ENCODE assay signal across 8 cellular contexts in genomic region chr13:114066956-114067355, GRCh38.
A peak's percentile ranks its signal among the peaks of the same experiment; 100 is the strongest.
DNase-seq lines count a peak whose midpoint lies in the region; ATAC-seq and TF ChIP-seq lines count a peak whose summit lies in the region.

No MANE protein-coding gene starts in this region.

- peak overlapping the region; percentile 2; the same call in 1 of the 2 replicates for H3K9ac ChIP-seq in OCI-LY1 (ENCODE audit: low read length)

- H3F3A ChIP-seq in OCI-LY1 (ENCODE audit: insufficient read depth, low read length): no peaks in the 10 kb centered on the region
- H3F3A ChIP-seq in GM23338 (replicated peaks; ENCODE audit: low read depth): peaks cover 6% of the 10 kb centered on the region

- H3K4me2 ChIP-seq in OCI-LY1 (ENCODE audit: low read length) (peak overlapping the region; percentile 61), GM23338 (no peak overlapping the region)

- no peak for ATAC-seq in activated CD4-positive, alpha-beta T cell treated with anti-CD3 and anti-CD28 coated beads for 36 hours
- peak; percentile 21 for ATAC-seq in stimulated activated naive CD8-positive, alpha-beta T cell treated with anti-CD3 and anti-CD28 coated beads, Interleukin-15, amount 100 ng/mL, for 72 hours
- no peak for ATAC-seq in GM23338

- no peaks in the 10 kb centered on the region for H3K9me3 ChIP-seq in OCI-LY1 (ENCODE audit: low read length)
- no peaks in the 10 kb centered on the region for H3K9me3 ChIP-seq in esophagus muscularis mucosa

- H3K4me1 Mint-ChIP-seq in activated CD4-positive, alpha-beta T cell treated with anti-CD3 and anti-CD28 coated beads for 36 hours: peaks cover 65% of the 10 kb centered on the region
- H3K4me1 Mint-ChIP-seq in stimulated activated naive CD8-positive, alpha-beta T cell treated with anti-CD3 and anti-CD28 coated beads, Interleukin-15, amount 100 ng/mL, for 72 hours: peaks cover 77% of the 10 kb centered on the region
- peaks cover 35% of the 10 kb centered on the region for H3K4me1 Mint-ChIP-seq in GM23338

- intact Hi-C loops in activated CD4-positive, alpha-beta T cell treated with anti-CD3 and anti-CD28 coated beads for 36 hours (cut with DNase I, micrococcal nuclease): loop anchor here (1.0 to 10.0 kb wide), 5 partner anchors 45 to 862 kb away; partner anchors contain the start of genes CUL4A (in 1 of the 2), DCUN1D2 (in 1 of the 2) and PCID2 (in 1 of the 2)
- intact Hi-C loops in esophagus muscularis mucosa (cut with DNase I): loop anchor here (5.0 kb wide), 2 partner anchors 35 to 65 kb away; partner anchors contain the start of gene RASA3

- H3K27me3 Mint-ChIP-seq in activated CD4-positive, alpha-beta T cell treated with anti-CD3 and anti-CD28 coated beads for 36 hours: no peaks in the 10 kb centered on the region
- H3K27me3 Mint-ChIP-seq in stimulated activated naive CD8-positive, alpha-beta T cell treated with anti-CD3 and anti-CD28 coated beads, Interleukin-15, amount 100 ng/mL, for 72 hours: no peaks in the 10 kb centered on the region
- peaks cover 13% of the 10 kb centered on the region for H3K27me3 Mint-ChIP-seq in GM23338 (ENCODE audit: insufficient read depth, low read depth, poor library complexity)

- H3K4me3 Mint-ChIP-seq in activated CD4-positive, alpha-beta T cell treated with anti-CD3 and anti-CD28 coated beads for 36 hours: peak overlapping the region; percentile 68
- peak overlapping the region; percentile 81 to 96 for H3K4me3 Mint-ChIP-seq in stimulated activated naive CD8-positive, alpha-beta T cell treated with anti-CD3 and anti-CD28 coated beads, Interleukin-15, amount 100 ng/mL, for 72 hours
- H3K4me3 Mint-ChIP-seq in GM23338: no peak overlapping the region

- POLR2A ChIA-PET in activated CD4-positive, alpha-beta T cell treated with anti-CD3 and anti-CD28 coated beads for 36 hours (lab: Charles Lee): interaction anchor here (1.2 to 1.7 kb wide), 3 partner anchors 18 to 81 kb away, joined by 3 to 9 read pairs (median 5); no protein-coding TSS in a partner anchor

- H3K9me3 Mint-ChIP-seq in activated CD4-positive, alpha-beta T cell treated with anti-CD3 and anti-CD28 coated beads for 36 hours (ENCODE audit: low read depth): peaks cover 3% of the 10 kb centered on the region
- H3K9me3 Mint-ChIP-seq in stimulated activated naive CD8-positive, alpha-beta T cell treated with anti-CD3 and anti-CD28 coated beads, Interleukin-15, amount 100 ng/mL, for 72 hours: no peaks in the 10 kb centered on the region
- H3K9me3 Mint-ChIP-seq in GM23338: peaks cover 7% of the 10 kb centered on the region

- H3K36me3 ChIP-seq in OCI-LY1 (ENCODE audit: insufficient read depth, low read length): no peaks in the 10 kb centered on the region
- peaks cover 0 to 9% (median 0%) of the 10 kb centered on the region in 4 donors for H3K36me3 ChIP-seq in esophagus muscularis mucosa
- H3K36me3 ChIP-seq in GM23338 (ENCODE audit: insufficient read depth): no peaks in the 10 kb centered on the region; the same call in 1 of the 2 replicates

- H4K20me1 ChIP-seq in OCI-LY1 (ENCODE audit: insufficient read depth, low read length) (no peaks in the 10 kb centered on the region), GM23338 (replicated peaks; ENCODE audit: insufficient read depth) (no peaks in the 10 kb centered on the region; the same call in 1 of the 2 replicates)

- CTCF ChIA-PET in activated CD4-positive, alpha-beta T cell treated with anti-CD3 and anti-CD28 coated beads for 36 hours (lab: Charles Lee): interaction anchor here (0.6 to 1.4 kb wide), 7 partner anchors 10 to 242 kb away, joined by 3 to 6 read pairs (median 3); no protein-coding TSS in a partner anchor

- no peak for TF ChIP-seq POLR2A in esophagus muscularis mucosa (IDR thresholded peaks at IDR 0.05; ENCODE audit: low read depth)

- H3K9me2 ChIP-seq in OCI-LY1 (ENCODE audit: low read depth, low read length): no peaks in the 10 kb centered on the region
- no peaks in the 10 kb centered on the region for H3K9me2 ChIP-seq in GM23338 (ENCODE audit: insufficient read depth)

- H3K4me1 ChIP-seq in OCI-LY1 (ENCODE audit: insufficient read depth, low read length, severe bottlenecking): peaks cover 52% of the 10 kb centered on the region
- H3K4me1 ChIP-seq in esophagus muscularis mucosa: peaks cover 67 to 83% (median 83%) of the 10 kb centered on the region in 4 donors
- H3K4me1 ChIP-seq in GM23338 (ENCODE audit: insufficient read depth): peaks cover 9% of the 10 kb centered on the region; the same call in 1 of the 2 replicates

- H3K27ac ChIP-seq in OCI-LY1 (ENCODE audit: low read depth, low read length, poor library complexity, severe bottlenecking) (peak overlapping the region; percentile 81), esophagus muscularis mucosa (replicated peaks in 1 of 4) (peak overlapping the region; percentile 91 to 99 (median 96)), GM23338 (ENCODE audit: low read depth) (no peak overlapping the region)

- WGBS in esophagus muscularis mucosa: no CpG with 5 or more reads among the region's 7 CpGs

- H3K27me3 ChIP-seq in OCI-LY1 (ENCODE audit: insufficient read depth, low read length) (no peaks in the 10 kb centered on the region), esophagus muscularis mucosa (no peaks in the 10 kb centered on the region), GM23338 (ENCODE audit: insufficient read depth) (no peaks in the 10 kb centered on the region)

- no peak for TF ChIP-seq EP300 in esophagus muscularis mucosa (IDR thresholded peaks at IDR 0.05)

- H3K27ac Mint-ChIP-seq in activated CD4-positive, alpha-beta T cell treated with anti-CD3 and anti-CD28 coated beads for 36 hours: peak overlapping the region; percentile 97
- peak overlapping the region; percentile 63 to 89 for H3K27ac Mint-ChIP-seq in stimulated activated naive CD8-positive, alpha-beta T cell treated with anti-CD3 and anti-CD28 coated beads, Interleukin-15, amount 100 ng/mL, for 72 hours
- no peak overlapping the region for H3K27ac Mint-ChIP-seq in GM23338

- H3K79me2 ChIP-seq in OCI-LY1 (ENCODE audit: insufficient read depth, low read length) (no peaks in the 10 kb centered on the region), GM23338 (replicated peaks; ENCODE audit: insufficient read depth) (peaks cover 13% of the 10 kb centered on the region)

- DNase-seq in activated CD4-positive, alpha-beta T cell treated with anti-CD3 and anti-CD28 coated beads for 36 hours: no peak
- no peak for DNase-seq in activated CD4-positive, alpha-beta T cell treated with anti-CD3 and anti-CD28 coated beads, Interleukin-2, amount 50 U/mL, for 1 hour
- DNase-seq in esophagus muscularis mucosa (ENCODE audit: extremely low spot score) (no peak), GM23338 (ENCODE audit: low spot score) (no peak), cortex of kidney (lab: John Stamatoyannopoulos, UW) (no peak), ecto neural progenitor cell (ENCODE audit: low spot score) (no peak)
- no peak for DNase-seq in stimulated activated naive CD8-positive, alpha-beta T cell treated with anti-CD3 and anti-CD28 coated beads, Interleukin-15, amount 100 ng/mL, for 72 hours

- H3K36me3 Mint-ChIP-seq in activated CD4-positive, alpha-beta T cell treated with anti-CD3 and anti-CD28 coated beads for 36 hours (ENCODE audit: low read depth): peaks cover 23% of the 10 kb centered on the region
- peaks cover 11% of the 10 kb centered on the region for H3K36me3 Mint-ChIP-seq in GM23338 (ENCODE audit: low read depth)

- H2AFZ ChIP-seq in OCI-LY1 (ENCODE audit: low read length) (no peak overlapping the region), GM23338 (no peak overlapping the region)

- H3K4me3 ChIP-seq in OCI-LY1 (ENCODE audit: low read depth, low read length, poor library complexity, severe bottlenecking) (peak overlapping the region; percentile 1), esophagus muscularis mucosa (no peak overlapping the region), GM23338 (no peak overlapping the region)

- no peak for TF ChIP-seq CTCF in OCI-LY1 (IDR thresholded peaks at IDR 0.05; ENCODE audit: low read length)
- no peak for TF ChIP-seq CTCF in esophagus muscularis mucosa (IDR thresholded peaks at IDR 0.05)
- TF ChIP-seq CTCF in GM23338 (conservative IDR thresholded peaks at IDR 0.05; ENCODE audit: low read depth in 2 of 2): no peak

TF ChIP-seq in GM23338, 12 proteins besides CTCF, POLR2A, EP300 and RAD21 (continues in another document):
- TF ChIP-seq, protein P1, sequence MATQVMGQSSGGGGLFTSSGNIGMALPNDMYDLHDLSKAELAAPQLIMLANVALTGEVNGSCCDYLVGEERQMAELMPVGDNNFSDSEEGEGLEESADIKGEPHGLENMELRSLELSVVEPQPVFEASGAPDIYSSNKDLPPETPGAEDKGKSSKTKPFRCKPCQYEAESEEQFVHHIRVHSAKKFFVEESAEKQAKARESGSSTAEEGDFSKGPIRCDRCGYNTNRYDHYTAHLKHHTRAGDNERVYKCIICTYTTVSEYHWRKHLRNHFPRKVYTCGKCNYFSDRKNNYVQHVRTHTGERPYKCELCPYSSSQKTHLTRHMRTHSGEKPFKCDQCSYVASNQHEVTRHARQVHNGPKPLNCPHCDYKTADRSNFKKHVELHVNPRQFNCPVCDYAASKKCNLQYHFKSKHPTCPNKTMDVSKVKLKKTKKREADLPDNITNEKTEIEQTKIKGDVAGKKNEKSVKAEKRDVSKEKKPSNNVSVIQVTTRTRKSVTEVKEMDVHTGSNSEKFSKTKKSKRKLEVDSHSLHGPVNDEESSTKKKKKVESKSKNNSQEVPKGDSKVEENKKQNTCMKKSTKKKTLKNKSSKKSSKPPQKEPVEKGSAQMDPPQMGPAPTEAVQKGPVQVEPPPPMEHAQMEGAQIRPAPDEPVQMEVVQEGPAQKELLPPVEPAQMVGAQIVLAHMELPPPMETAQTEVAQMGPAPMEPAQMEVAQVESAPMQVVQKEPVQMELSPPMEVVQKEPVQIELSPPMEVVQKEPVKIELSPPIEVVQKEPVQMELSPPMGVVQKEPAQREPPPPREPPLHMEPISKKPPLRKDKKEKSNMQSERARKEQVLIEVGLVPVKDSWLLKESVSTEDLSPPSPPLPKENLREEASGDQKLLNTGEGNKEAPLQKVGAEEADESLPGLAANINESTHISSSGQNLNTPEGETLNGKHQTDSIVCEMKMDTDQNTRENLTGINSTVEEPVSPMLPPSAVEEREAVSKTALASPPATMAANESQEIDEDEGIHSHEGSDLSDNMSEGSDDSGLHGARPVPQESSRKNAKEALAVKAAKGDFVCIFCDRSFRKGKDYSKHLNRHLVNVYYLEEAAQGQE (IDR thresholded peaks at IDR 0.05; ENCODE audit: unreplicated experiment): no peak
- TF ChIP-seq EZH2phosphoT487 (IDR thresholded peaks at IDR 0.05; ENCODE audit: unreplicated experiment) (no peak), JUNB (IDR thresholded peaks at IDR 0.05; ENCODE audit: unreplicated experiment) (no peak), ZNF331 (CRISPR knock-in tag; IDR thresholded peaks at IDR 0.05; ENCODE audit: low read depth) (no peak), POLR2AphosphoS5 (IDR thresholded peaks at IDR 0.05; ENCODE audit: low read depth) (no peak), STAT1 (IDR thresholded peaks at IDR 0.05; ENCODE audit: unreplicated experiment) (no peak), ZNF114 (CRISPR knock-in tag; IDR thresholded peaks at IDR 0.05) (no peak)
